8 cellular contexts compared by ENCODE assay signal in the genomic region with DNA sequence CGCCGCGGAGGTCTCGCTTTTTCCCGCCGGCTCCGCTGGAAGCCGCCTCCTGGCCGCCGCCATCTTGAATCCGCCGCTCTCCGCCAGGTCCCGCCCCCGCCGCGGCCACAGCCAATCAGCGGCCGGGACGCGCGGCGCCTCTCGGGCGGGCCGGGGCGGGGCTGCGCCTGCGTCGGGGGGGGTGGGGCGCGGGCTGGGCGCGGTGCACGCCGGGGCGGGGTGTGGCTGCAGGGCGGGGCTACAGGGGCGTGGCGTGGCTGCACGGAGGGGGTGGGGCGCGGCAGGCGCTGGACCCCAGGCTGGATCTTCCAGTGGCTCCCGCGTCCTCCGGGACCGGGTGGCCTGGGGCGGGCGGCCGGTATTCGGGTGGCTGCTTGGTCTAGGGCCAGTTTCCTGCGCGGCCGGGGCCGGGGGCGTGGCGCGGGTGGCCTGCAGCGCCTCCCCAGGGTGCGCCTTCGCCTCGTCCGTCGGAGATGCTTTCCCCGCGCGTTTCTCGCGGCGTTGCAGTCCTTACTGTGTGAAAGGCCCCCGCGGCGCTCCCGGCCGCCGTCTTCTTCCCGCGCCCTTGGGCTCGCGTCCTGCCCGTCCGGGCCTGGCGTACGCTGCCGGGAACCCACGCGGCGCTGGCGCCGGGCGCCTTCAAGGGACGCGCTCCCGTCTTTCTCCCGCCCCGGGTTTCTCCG. TPM values are rescaled to one million over a fixed set of nuclear protein-coding genes. Genes with fewer than 3 reads are reported as not detected.
DNase-seq lines count a peak whose midpoint lies in the region; TF ChIP-seq lines count a peak whose summit lies in the region.

No MANE protein-coding gene starts in this region.

- H2AFZ ChIP-seq in GM23248 (peak overlapping the region; percentile 79), Karpas-422 (ENCODE audit: low read length) (peak overlapping the region; percentile 24), neural progenitor cell (replicated peaks) (peak overlapping the region; percentile 99)

- H3K4me3 ChIP-seq in GM23248 (peak overlapping the region; percentile 91), Karpas-422 (ENCODE audit: low read length) (peak overlapping the region; percentile 98), foreskin fibroblast (ENCODE audit: low read depth in 1 of 2, low read length in 2 of 2) (peak overlapping the region; percentile 74 to 96), neural progenitor cell (peak overlapping the region; percentile 99), stomach (peak overlapping the region; percentile 97 to 99 (median 98))

- in situ Hi-C loops in GM23248 (cut with MboI) = no loop called here

- peaks cover 33% of the 10 kb centered on the region for H3K4me1 Mint-ChIP-seq in neural progenitor cell

- H3K9me3 ChIP-seq in GM23248 (ENCODE audit: low read depth) = no peaks in the 10 kb centered on the region
- no peaks in the 10 kb centered on the region for H3K9me3 ChIP-seq in Karpas-422 (ENCODE audit: low read length)
- no peaks in the 10 kb centered on the region for H3K9me3 ChIP-seq in neural progenitor cell (ENCODE audit: low read depth)
- no peaks in the 10 kb centered on the region for H3K9me3 ChIP-seq in stomach

- peaks cover 20% of the 10 kb centered on the region for H3K36me3 Mint-ChIP-seq in neural progenitor cell

- H3K36me3 ChIP-seq in GM23248 (ENCODE audit: low read depth) (peaks cover 3% of the 10 kb centered on the region), Karpas-422 (ENCODE audit: insufficient read depth, low read length) (peaks cover 15% of the 10 kb centered on the region; the same call in 1 of the 2 replicates), neural progenitor cell (no peaks in the 10 kb centered on the region), stomach (peaks cover 8 to 24% (median 21%) of the 10 kb centered on the region in 4 donors)

- peak in 1 of 4 donors; percentile 16 for TF ChIP-seq POLR2A in stomach (IDR thresholded peaks at IDR 0.05)

- TF ChIP-seq EP300 in stomach (IDR thresholded peaks at IDR 0.05) = no peak

- WGBS in GM23248 (ENCODE audit: low coverage in 1 of 2, low lambda C conversion rate in 2 of 2, missing lambda C conversion rate in 2 of 2), 2 experiments = 1 to 2% methylated on average over 64 to 67 of the region's 98 CpGs
- 0 to 1% (median 0%) methylated on average over 12 to 95 of the region's 98 CpGs for WGBS in stomach, 5 donors

- peaks cover 19% of the 10 kb centered on the region for H3K4me1 ChIP-seq in GM23248 (ENCODE audit: insufficient read depth)
- peaks cover 36% of the 10 kb centered on the region for H3K4me1 ChIP-seq in Karpas-422 (ENCODE audit: low read length)
- H3K4me1 ChIP-seq in neural progenitor cell = peaks cover 32% of the 10 kb centered on the region
- peaks cover 21 to 55% (median 40%) of the 10 kb centered on the region in 4 donors for H3K4me1 ChIP-seq in stomach

- H3K9me2 ChIP-seq in GM23248 (ENCODE audit: insufficient read depth) = no peaks in the 10 kb centered on the region
- no peaks in the 10 kb centered on the region for H3K9me2 ChIP-seq in Karpas-422 (replicated peaks; ENCODE audit: insufficient read depth, low read length)

- H3K4me2 ChIP-seq in GM23248 (ENCODE audit: unreplicated experiment) = peak overlapping the region; percentile 94
- peak overlapping the region; percentile 87 for H3K4me2 ChIP-seq in Karpas-422 (ENCODE audit: low read depth, low read length, poor library complexity, severe bottlenecking)
- H3K4me2 ChIP-seq in neural progenitor cell = peak overlapping the region; percentile 91

- peak overlapping the region; percentile 99 for H3K4me3 Mint-ChIP-seq in neural progenitor cell

- no peaks in the 10 kb centered on the region for H3K27me3 ChIP-seq in GM23248 (replicated peaks; ENCODE audit: insufficient read depth)
- no peaks in the 10 kb centered on the region for H3K27me3 ChIP-seq in Karpas-422 (ENCODE audit: low read length)
- no peaks in the 10 kb centered on the region for H3K27me3 ChIP-seq in neural progenitor cell
- H3K27me3 ChIP-seq in stomach = no peaks in the 10 kb centered on the region

- H4K20me1 ChIP-seq in GM23248 (ENCODE audit: insufficient read depth) (no peaks in the 10 kb centered on the region), Karpas-422 (ENCODE audit: insufficient read depth, low read depth, low read length) (no peaks in the 10 kb centered on the region), neural progenitor cell (ENCODE audit: low read depth) (peaks cover 36% of the 10 kb centered on the region)

- H3K27ac Mint-ChIP-seq in neural progenitor cell = no peak overlapping the region

- CTCF ChIA-PET in RWPE1 (lab: Yijun Ruan, JAX) = no interaction called here

- H3K27ac ChIP-seq in GM23248 (peak overlapping the region; percentile 97), Karpas-422 (ENCODE audit: low read length) (peak overlapping the region; percentile 91), RWPE1 (peak overlapping the region; percentile 98), neural progenitor cell (peak overlapping the region; percentile 97), stomach (peak overlapping the region; percentile 98 to 100 (median 99))

- DNase-seq in EL (peak; percentile 86), GM23248 (peak; percentile 91), Karpas-422 (peak; percentile 95), RWPE1 (ENCODE audit: low spot score) (peak; percentile 93), foreskin fibroblast (peak; percentile 73 to 92), neural progenitor cell (ENCODE audit: low spot score) (peak; percentile 92), stomach (peak; percentile 90)
- peak; percentile 96 for DNase-seq in activated effector memory CD4-positive, alpha-beta T cell treated with anti-CD3 and anti-CD28 coated beads, Interleukin-2, amount 50 U/mL, for 16 hours

- POLR2A ChIA-PET in RWPE1 (lab: Yijun Ruan, JAX; ENCODE audit: low non-redundant PET) = interaction anchor here (0.5 to 0.6 kb wide), 2 partner anchors 135 to 151 kb away, joined by 4 read pairs; no protein-coding TSS in a partner anchor

- no peaks in the 10 kb centered on the region for H3K9me3 Mint-ChIP-seq in neural progenitor cell

- H3K27me3 Mint-ChIP-seq in neural progenitor cell (ENCODE audit: insufficient read depth, low read depth) = peaks cover 11% of the 10 kb centered on the region

- no peak for TF ChIP-seq CTCF in RWPE1 (conservative IDR thresholded peaks at IDR 0.05; ENCODE audit: low read depth)
- TF ChIP-seq CTCF in foreskin fibroblast (IDR thresholded peaks at IDR 0.05; ENCODE audit: low read depth, low read length) = peak; percentile 8
- TF ChIP-seq CTCF in neural progenitor cell (IDR thresholded peaks at IDR 0.05) = no peak
- no peak for TF ChIP-seq CTCF in stomach (IDR thresholded peaks at IDR 0.05)

- H3F3A ChIP-seq in GM23248 (ENCODE audit: insufficient read depth) (peaks cover 13% of the 10 kb centered on the region), neural progenitor cell (ENCODE audit: low read depth) (peaks cover 28% of the 10 kb centered on the region)

- H3K9ac ChIP-seq in GM23248 (peak overlapping the region; percentile 96), Karpas-422 (ENCODE audit: low read length) (peak overlapping the region; percentile 99), neural progenitor cell (peak overlapping the region; percentile 86)

- peaks cover 82% of the 10 kb centered on the region for H3K79me2 ChIP-seq in GM23248 (ENCODE audit: insufficient read depth)
- peaks cover 78% of the 10 kb centered on the region for H3K79me2 ChIP-seq in Karpas-422 (ENCODE audit: low read length)
- H3K79me2 ChIP-seq in neural progenitor cell (ENCODE audit: low read depth) = peaks cover 88% of the 10 kb centered on the region

- intact Hi-C loops in stomach (cut with DNase I; ENCODE audit: low total_unique reads) = no loop called here

RNA-seq across cellular contexts. Expression of a gene that starts 0.6 kb away (rescaled TPM):
- total RNA-seq in GM23248 (2014; rRNA removed; shearing (Covaris generic)) = 14.9 and 26.7 TPM in 2 replicates
- polyA plus RNA-seq in GM23248 (2016; fragmentation: Nextera tagmentation; extraction: Ambion mirVana) (21.8 and 23.8 TPM in 2 replicates), stomach (10 to 100 TPM in 1 of 3 donors, 1 to 10 TPM in 2; 4.7 to 10.9 (median 7.9) TPM)
- 31.5 and 31.7 TPM in 2 replicates for total RNA-seq in Karpas-422 (2014; rRNA removed; shearing (Covaris generic); ENCODE audit: low replicate concordance)
- total RNA-seq in neural progenitor cell (ENCODE audit: low replicate concordance) (32.3 and 42.0 TPM in 2 replicates), stomach (100 to 1,000 TPM in 1 of 5 donors, 10 to 100 TPM in 4; 24.2 to 133 (median 63.6) TPM)

RNA-seq across cellular contexts. Expression of a gene that starts 0.9 kb away (rescaled TPM):
- total RNA-seq in GM23248 (2014; rRNA removed; shearing (Covaris generic)) = 4.2 and 7.0 TPM in 2 replicates
- 3.2 and 3.7 TPM in 2 replicates for polyA plus RNA-seq in GM23248 (2016; fragmentation: Nextera tagmentation; extraction: Ambion mirVana)
- total RNA-seq in Karpas-422 (2014; rRNA removed; shearing (Covaris generic); ENCODE audit: low replicate concordance) = 13.9 and 31.5 TPM in 2 replicates
- total RNA-seq in neural progenitor cell (ENCODE audit: low replicate concordance) = 26.2 and 49.2 TPM in 2 replicates
- 10 to 100 TPM in 1 of 5 donors, 1 to 10 TPM in 3, under 1 TPM in 1; 0.89 to 15.1 (median 7.8) TPM for total RNA-seq in stomach
- polyA plus RNA-seq in stomach = 1 to 10 TPM; 1.7 to 2.8 (median 2.5) TPM

RNA-seq across cellular contexts. Expression of a gene that starts 38.4 kb away (rescaled TPM):
- 16.4 and 21.2 TPM in 2 replicates for total RNA-seq in GM23248 (2014; rRNA removed; shearing (Covaris generic))
- polyA plus RNA-seq in GM23248 (2016; fragmentation: Nextera tagmentation; extraction: Ambion mirVana) (17.5 and 19.1 TPM in 2 replicates), stomach (10 to 100 TPM; 14.2 to 19.6 (median 16.4) TPM)
- total RNA-seq in Karpas-422 (2014; rRNA removed; shearing (Covaris generic); ENCODE audit: low replicate concordance) = 38.5 and 88.4 TPM in 2 replicates
- total RNA-seq in neural progenitor cell (ENCODE audit: low replicate concordance) (42.2 and 47.3 TPM in 2 replicates), stomach (10 to 100 TPM in 2 of 5 donors, 1 to 10 TPM in 3; 1.0 to 22.0 (median 5.3) TPM)

RNA-seq across cellular contexts. Expression of a gene that starts 39.1 kb away (rescaled TPM):
- 56.1 and 64.1 TPM in 2 replicates for total RNA-seq in GM23248 (2014; rRNA removed; shearing (Covaris generic))
- polyA plus RNA-seq in GM23248 (2016; fragmentation: Nextera tagmentation; extraction: Ambion mirVana) = 30.9 and 32.7 TPM in 2 replicates
- 60.5 and 139 TPM in 2 replicates for total RNA-seq in Karpas-422 (2014; rRNA removed; shearing (Covaris generic); ENCODE audit: low replicate concordance)
- total RNA-seq in neural progenitor cell (ENCODE audit: low replicate concordance) = 72.4 and 101 TPM in 2 replicates
- total RNA-seq in stomach = 100 to 1,000 TPM in 2 of 5 donors, 10 to 100 TPM in 3; 55.8 to 555 (median 97.1) TPM
- polyA plus RNA-seq in stomach = 10 to 100 TPM; 18.9 to 35.8 (median 24.6) TPM

Comparison
In these comparisons a context has a peak if more than half of its experiments do, and no peak if none do; other contexts are left out.
1. Peak in every context shown above with its lines: DNase-seq, H3K4me3 ChIP-seq and H3K27ac ChIP-seq.
2. H2AFZ ChIP-seq: peak in every context shown above with its lines; median percentile 99 in neural progenitor cell; 79 in GM23248; 24 in Karpas-422.